ENCODE assay signal across 28 cellular contexts in the genomic region with DNA sequence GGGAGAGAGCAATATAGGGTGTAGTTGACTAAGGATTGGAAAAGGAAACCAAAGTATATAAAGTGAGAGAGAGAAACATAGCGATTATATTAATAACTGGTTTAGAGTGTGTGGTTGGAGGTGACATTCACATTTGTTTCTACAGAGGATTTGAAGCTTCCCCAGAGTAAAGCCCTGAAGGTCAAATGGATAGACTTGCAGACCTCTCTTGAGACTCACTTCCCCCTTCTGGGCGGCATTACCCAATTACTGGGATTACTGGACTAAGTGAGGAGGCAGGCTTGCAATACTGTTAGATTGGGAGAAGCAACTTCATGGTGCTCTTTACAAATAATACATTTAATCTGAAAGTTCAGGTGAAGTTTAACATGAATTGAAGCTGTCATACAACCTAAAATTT. TPM values are rescaled to one million over a fixed set of nuclear protein-coding genes. Genes with fewer than 3 reads are reported as not detected.
A peak's percentile ranks its signal among the peaks of the same experiment; 100 is the strongest.
DNase-seq lines count a peak whose midpoint lies in the region; ATAC-seq and TF ChIP-seq lines count a peak whose summit lies in the region.
"Had no signal": no experiment of that assay in that cellular context is flagged by ENCODE, and none has a peak within 500 bp of the region (broad histone marks: within the 10 kb centered on the region; RNA-seq: fewer than 3 reads in every experiment).

No MANE protein-coding gene starts in this region.

- POLR2A ChIA-PET in WTC11 (lab: Charles Lee), result no interaction called here

- peak; percentile 26 for ATAC-seq in Right ventricle myocardium superior (ENCODE audit: poor library complexity)
- ATAC-seq in Right ventricle myocardium inferior, result no peak
- peak; percentile 20; the same call in 1 of the 2 replicates for ATAC-seq in WTC11
- ATAC-seq in stimulated activated memory B cell treated with anti-CD40 and anti-IgM and Interleukin-4, amounts not matched to agents 10 μg/mL and 1 μg/mL and 100 μg/mL, for 72 hours, result peak; percentile 81
- no peak for ATAC-seq in GM18858 (IDR thresholded peaks at IDR 0.05; ENCODE audit: unreplicated experiment)
- ATAC-seq in GM21390 (IDR thresholded peaks at IDR 0.05; ENCODE audit: unreplicated experiment), result no peak
- ATAC-seq: SK-N-SH treated with all-trans-retinoic acid at 6 μM for 48 hours had no signal

- no peaks in the 10 kb centered on the region for H3K27me3 Mint-ChIP-seq in WTC11 (ENCODE audit: low read depth)
- no peaks in the 10 kb centered on the region for H3K27me3 Mint-ChIP-seq in stimulated activated memory B cell treated with anti-CD40 and anti-IgM and Interleukin-4, amounts not matched to agents 10 μg/mL and 1 μg/mL and 100 μg/mL, for 72 hours
- H3K27me3 Mint-ChIP-seq in activated T-helper 2 cell treated with anti-CD3 and anti-CD28 coated beads, Interferon-gamma antibody, Interleukin-2, Interleukin-4, amounts not matched to agents 10 μg/mL and 5 μg/mL and 100 μg/mL, durations not matched to agents 14 hours and 24 hours and 36 hours (ENCODE audit: low read depth), result no peaks in the 10 kb centered on the region
- H3K27me3 Mint-ChIP-seq: activated CD4-positive, alpha-beta memory T cell treated with anti-CD3 and anti-CD28 coated beads, Interleukin-2, amount 10 ng/mL, durations not matched to agents 7 days and 5 days; CD8-positive, alpha-beta memory T cell; naive B cell had no signal

- peak overlapping the region; percentile 0; the same call in 1 of the 2 replicates for H3K27ac Mint-ChIP-seq in WTC11
- H3K27ac Mint-ChIP-seq in stimulated activated memory B cell treated with anti-CD40 and anti-IgM and Interleukin-4, amounts not matched to agents 10 μg/mL and 1 μg/mL and 100 μg/mL, for 72 hours, result peak overlapping the region; percentile 28
- H3K27ac Mint-ChIP-seq in activated T-helper 2 cell treated with anti-CD3 and anti-CD28 coated beads, Interferon-gamma antibody, Interleukin-2, Interleukin-4, amounts not matched to agents 10 μg/mL and 5 μg/mL and 100 μg/mL, durations not matched to agents 14 hours and 24 hours and 36 hours, result no peak overlapping the region
- H3K27ac Mint-ChIP-seq: activated CD4-positive, alpha-beta memory T cell treated with anti-CD3 and anti-CD28 coated beads, Interleukin-2, amount 10 ng/mL, durations not matched to agents 7 days and 5 days had no signal

- no peak overlapping the region for H3K4me3 Mint-ChIP-seq in WTC11
- peak overlapping the region; percentile 47 for H3K4me3 Mint-ChIP-seq in stimulated activated memory B cell treated with anti-CD40 and anti-IgM and Interleukin-4, amounts not matched to agents 10 μg/mL and 1 μg/mL and 100 μg/mL, for 72 hours
- no peak overlapping the region for H3K4me3 Mint-ChIP-seq in activated T-helper 2 cell treated with anti-CD3 and anti-CD28 coated beads, Interferon-gamma antibody, Interleukin-2, Interleukin-4, amounts not matched to agents 10 μg/mL and 5 μg/mL and 100 μg/mL, durations not matched to agents 14 hours and 24 hours and 36 hours (ENCODE audit: low read depth)
- H3K4me3 Mint-ChIP-seq: activated CD4-positive, alpha-beta memory T cell treated with anti-CD3 and anti-CD28 coated beads, Interleukin-2, amount 10 ng/mL, durations not matched to agents 7 days and 5 days; CD8-positive, alpha-beta memory T cell; naive B cell had no signal

- peaks cover 41% of the 10 kb centered on the region for H3K4me1 Mint-ChIP-seq in WTC11
- peaks cover 64% of the 10 kb centered on the region for H3K4me1 Mint-ChIP-seq in stimulated activated memory B cell treated with anti-CD40 and anti-IgM and Interleukin-4, amounts not matched to agents 10 μg/mL and 1 μg/mL and 100 μg/mL, for 72 hours
- H3K4me1 Mint-ChIP-seq in activated T-helper 2 cell treated with anti-CD3 and anti-CD28 coated beads, Interferon-gamma antibody, Interleukin-2, Interleukin-4, amounts not matched to agents 10 μg/mL and 5 μg/mL and 100 μg/mL, durations not matched to agents 14 hours and 24 hours and 36 hours (ENCODE audit: low read depth), result peaks cover 2% of the 10 kb centered on the region

- intact Hi-C loops in Right ventricle myocardium superior (cut with DNase I), result loop anchor here (10.0 kb wide), 1 partner anchor 683 kb away; no protein-coding TSS in a partner anchor
- intact Hi-C loops in Right ventricle myocardium inferior (cut with DNase I), result loop anchor here (2.0 to 10.0 kb wide), 2 partner anchors 483 to 689 kb away; a partner anchor contains a TSS
- intact Hi-C loops in activated T-helper 2 cell treated with anti-CD3 and anti-CD28 coated beads, Interferon-gamma antibody, Interleukin-2, Interleukin-4, amounts not matched to agents 10 μg/mL and 5 μg/mL and 100 μg/mL, durations not matched to agents 14 hours and 24 hours and 36 hours (cut with micrococcal nuclease), result no loop called here

- no peak for TF ChIP-seq CTCF in WTC11 (IDR thresholded peaks at IDR 0.05)

- CTCF ChIA-PET in WTC11 (lab: Charles Lee), result interaction anchor here (1.2 to 2.3 kb wide), 3 partner anchors 11 to 338 kb away, joined by 3 to 17 read pairs (median 10); a partner anchor contains a TSS

- no peaks in the 10 kb centered on the region for H3K9me3 Mint-ChIP-seq in WTC11
- H3K9me3 Mint-ChIP-seq in stimulated activated memory B cell treated with anti-CD40 and anti-IgM and Interleukin-4, amounts not matched to agents 10 μg/mL and 1 μg/mL and 100 μg/mL, for 72 hours, result no peaks in the 10 kb centered on the region
- no peaks in the 10 kb centered on the region for H3K9me3 Mint-ChIP-seq in activated T-helper 2 cell treated with anti-CD3 and anti-CD28 coated beads, Interferon-gamma antibody, Interleukin-2, Interleukin-4, amounts not matched to agents 10 μg/mL and 5 μg/mL and 100 μg/mL, durations not matched to agents 14 hours and 24 hours and 36 hours
- H3K9me3 Mint-ChIP-seq: activated CD4-positive, alpha-beta memory T cell treated with anti-CD3 and anti-CD28 coated beads, Interleukin-2, amount 10 ng/mL, durations not matched to agents 7 days and 5 days; CD8-positive, alpha-beta memory T cell; naive B cell had no signal

- DNase-seq in Right ventricle myocardium superior (no peak), Right ventricle myocardium inferior (ENCODE audit: missing footprints) (no peak), NCI-H69 (lab: John Stamatoyannopoulos, UW) (peak; percentile 18), WTC11 (ENCODE audit: low spot score) (no peak)
- no peak for DNase-seq in activated T-helper 2 cell treated with anti-CD3 and anti-CD28 coated beads, Interferon-gamma antibody, Interleukin-2, Interleukin-4, amounts not matched to agents 10 μg/mL and 5 μg/mL and 100 μg/mL, durations not matched to agents 14 hours and 24 hours and 36 hours (ENCODE audit: low spot score)
- DNase-seq: activated CD4-positive, alpha-beta memory T cell treated with anti-CD3 and anti-CD28 coated beads, Interleukin-2, amount 10 ng/mL, durations not matched to agents 7 days and 5 days; activated CD8-positive, alpha-beta memory T cell treated with anti-CD3 and anti-CD28 coated beads, Interleukin-2, amount 50 U/mL, for 4 hours; activated naive CD4-positive, alpha-beta T cell treated with Interleukin-2 at 50 U/mL for 16 hours; brain microvascular endothelial cell; CD8-positive, alpha-beta memory T cell; DMS 273 treated with DMSO at 0.1 percent for 48 hours; dorsolateral prefrontal cortex; EL; left ventricle myocardium inferior; midbrain; MM.1S; naive B cell; NCI-H1436 treated with DMSO at 0.1 percent for 48 hours; NCI-H2081 treated with DMSO at 0.1 percent for 48 hours; NCI-H226; sigmoid colon; stimulated activated CD4-positive, alpha-beta T cell treated with anti-CD3 and anti-CD28 coated beads, Interleukin-4, amount 100 ng/mL, for 1 hour; T-helper 2 cell; tibial artery had no signal

- H3K36me3 Mint-ChIP-seq in WTC11, result peaks cover 4% of the 10 kb centered on the region
- peaks cover 9% of the 10 kb centered on the region for H3K36me3 Mint-ChIP-seq in stimulated activated memory B cell treated with anti-CD40 and anti-IgM and Interleukin-4, amounts not matched to agents 10 μg/mL and 1 μg/mL and 100 μg/mL, for 72 hours
- no peaks in the 10 kb centered on the region for H3K36me3 Mint-ChIP-seq in activated T-helper 2 cell treated with anti-CD3 and anti-CD28 coated beads, Interferon-gamma antibody, Interleukin-2, Interleukin-4, amounts not matched to agents 10 μg/mL and 5 μg/mL and 100 μg/mL, durations not matched to agents 14 hours and 24 hours and 36 hours (ENCODE audit: low read depth)

TF ChIP-seq in WTC11, 78 proteins besides CTCF, POLR2A, EP300 and RAD21 (continues in another document):
- no peak for TF ChIP-seq TCF7 (CRISPR knock-in tag; IDR thresholded peaks at IDR 0.05; ENCODE audit: low read depth)
- no peak for TF ChIP-seq RORB (CRISPR knock-in tag; IDR thresholded peaks at IDR 0.05)
- TF ChIP-seq, protein P1, sequence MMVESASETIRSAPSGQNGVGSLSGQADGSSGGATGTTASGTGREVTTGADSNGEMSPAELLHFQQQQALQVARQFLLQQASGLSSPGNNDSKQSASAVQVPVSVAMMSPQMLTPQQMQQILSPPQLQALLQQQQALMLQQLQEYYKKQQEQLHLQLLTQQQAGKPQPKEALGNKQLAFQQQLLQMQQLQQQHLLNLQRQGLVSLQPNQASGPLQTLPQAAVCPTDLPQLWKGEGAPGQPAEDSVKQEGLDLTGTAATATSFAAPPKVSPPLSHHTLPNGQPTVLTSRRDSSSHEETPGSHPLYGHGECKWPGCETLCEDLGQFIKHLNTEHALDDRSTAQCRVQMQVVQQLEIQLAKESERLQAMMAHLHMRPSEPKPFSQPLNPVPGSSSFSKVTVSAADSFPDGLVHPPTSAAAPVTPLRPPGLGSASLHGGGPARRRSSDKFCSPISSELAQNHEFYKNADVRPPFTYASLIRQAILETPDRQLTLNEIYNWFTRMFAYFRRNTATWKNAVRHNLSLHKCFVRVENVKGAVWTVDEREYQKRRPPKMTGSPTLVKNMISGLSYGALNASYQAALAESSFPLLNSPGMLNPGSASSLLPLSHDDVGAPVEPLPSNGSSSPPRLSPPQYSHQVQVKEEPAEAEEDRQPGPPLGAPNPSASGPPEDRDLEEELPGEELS (CRISPR knock-in tag; IDR thresholded peaks at IDR 0.05), result no peak
- TF ChIP-seq RELA (CRISPR knock-in tag; IDR thresholded peaks at IDR 0.05; ENCODE audit: borderline replicate concordance), result no peak
- no peak for TF ChIP-seq FOXK1 (CRISPR knock-in tag; IDR thresholded peaks at IDR 0.05)
- no peak for TF ChIP-seq ZBTB21 (CRISPR knock-in tag; IDR thresholded peaks at IDR 0.05; ENCODE audit: borderline replicate concordance)
- no peak for TF ChIP-seq MXD4 (CRISPR knock-in tag; IDR thresholded peaks at IDR 0.05; ENCODE audit: borderline replicate concordance)

RNA-seq across cellular contexts. Expression of a gene that starts 10.7 kb away (rescaled TPM):
- total RNA-seq in Right ventricle myocardium superior (7.7 TPM), Right ventricle myocardium inferior (8.4 TPM), WTC11 (2021) (21.3 to 24.8 TPM (median 24.3 TPM) in 3 replicates)
- 8.8 and 9.5 TPM in 2 replicates for total RNA-seq in activated T-helper 2 cell treated with anti-CD3 and anti-CD28 coated beads, Interferon-gamma antibody, Interleukin-2, Interleukin-4, amounts not matched to agents 10 μg/mL and 5 μg/mL and 100 μg/mL, durations not matched to agents 14 hours and 24 hours and 36 hours

RNA-seq across cellular contexts. Expression of a gene that starts 10.8 kb away (rescaled TPM):
- total RNA-seq in Right ventricle myocardium superior, result 11.1 TPM
- total RNA-seq in Right ventricle myocardium inferior, result 11.9 TPM
- total RNA-seq in WTC11 (2021), result 3.7 to 4.6 TPM (median 4.3 TPM) in 3 replicates
- total RNA-seq in activated T-helper 2 cell treated with anti-CD3 and anti-CD28 coated beads, Interferon-gamma antibody, Interleukin-2, Interleukin-4, amounts not matched to agents 10 μg/mL and 5 μg/mL and 100 μg/mL, durations not matched to agents 14 hours and 24 hours and 36 hours, result 3.1 and 3.8 TPM in 2 replicates

Comparison
In these comparisons a context has a peak if more than half of its experiments do, and no peak if none do; other contexts are left out.
1. ATAC-seq: peak in Right ventricle myocardium superior (single experiment), WTC11 (single experiment) and stimulated activated memory B cell treated with anti-CD40 and anti-IgM and Interleukin-4, amounts not matched to agents 10 μg/mL and 1 μg/mL and 100 μg/mL, for 72 hours (single experiment); none in Right ventricle myocardium inferior (single experiment), GM18858 (single experiment) and GM21390 (single experiment).